35 cellular contexts compared by ENCODE assay signal in the genomic region with DNA sequence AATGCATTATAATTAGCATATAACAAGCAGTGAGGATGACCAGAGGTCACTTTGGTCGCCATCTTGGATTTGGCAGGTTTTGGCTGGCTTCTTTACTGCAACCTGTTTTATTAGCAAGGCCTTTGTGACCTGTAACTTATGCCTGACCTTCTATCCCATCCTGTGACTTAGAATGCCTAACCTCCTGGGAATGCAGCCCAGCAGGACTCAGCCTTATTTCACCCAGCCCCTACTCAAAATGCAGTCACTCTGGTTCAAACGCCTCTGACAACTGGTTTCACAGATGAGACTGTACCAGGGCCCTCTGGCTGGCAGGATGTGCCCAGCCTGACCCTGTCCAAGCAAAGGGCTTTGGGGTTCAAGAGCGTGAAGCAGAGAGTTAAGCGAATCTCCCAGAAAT.
"Had no signal": no experiment of that assay in that cellular context is flagged by ENCODE, and none has a peak within 500 bp of the region (broad histone marks: within the 10 kb centered on the region; RNA-seq: fewer than 3 reads in every experiment).

No MANE protein-coding gene starts in this region.

- H3K4me3 ChIP-seq: MG63 had no signal

- DNase-seq: Kasumi-1, MG63, MM.1S, MV-4-11, NCI-H1048, NCI-H1092, NCI-H1092 treated with DMSO at 0.1 percent for 48 hours, NCI-H1105, NCI-H1105 treated with DMSO at 0.1 percent for 48 hours, NCI-H1417, NCI-H1417 treated with DMSO at 0.1 percent for 48 hours, NCI-H1436, NCI-H1436 treated with DMSO at 0.1 percent for 48 hours, NCI-H146, NCI-H1694, NCI-H1694 treated with DMSO at 0.1 percent for 48 hours, NCI-H187, NCI-H187 treated with DMSO at 0.1 percent for 48 hours, NCI-H1930, NCI-H2029, NCI-H2029 treated with DMSO at 0.1 percent for 48 hours, NCI-H2081, NCI-H2081 treated with DMSO at 0.1 percent for 48 hours, NCI-H2107, NCI-H2171, NCI-H2171 treated with DMSO at 0.1 percent for 48 hours, NCI-H2227 treated with DMSO at 0.1 percent for 48 hours, NCI-H226, NCI-H345, NCI-H446, NCI-H446 treated with DMSO at 0.1 percent for 48 hours, NCI-H510A, NCI-H510A treated with DMSO at 0.1 percent for 48 hours, NCI-H524, NCI-H524 treated with DMSO at 0.1 percent for 48 hours had no signal

- H3K9me3 ChIP-seq: MG63 had no signal

- H3K36me3 ChIP-seq: MG63 had no signal

- H3K27me3 ChIP-seq: MG63 had no signal
